In genomic region chr7:44290250-44290616, GRCh38 we compare ENCODE assay signal across 17 cellular contexts. TPM values are rescaled to one million over a fixed set of nuclear protein-coding genes. Genes with fewer than 3 reads are reported as not detected.
DNase-seq lines count a peak whose midpoint lies in the region; ATAC-seq and TF ChIP-seq lines count a peak whose summit lies in the region.
"Had no signal": no experiment of that assay in that cellular context is flagged by ENCODE, and none has a peak within 500 bp of the region (broad histone marks: within the 10 kb centered on the region; RNA-seq: fewer than 3 reads in every experiment).

No MANE protein-coding gene starts in this region.

- no peak for TF ChIP-seq EP300 in ovary (IDR thresholded peaks at IDR 0.05)

- H3K9me3 ChIP-seq in heart right ventricle = no peaks in the 10 kb centered on the region
- H3K9me3 ChIP-seq in ovary = no peaks in the 10 kb centered on the region
- H3K9me3 ChIP-seq: SJCRH30 had no signal

- H3K4me1 ChIP-seq in heart right ventricle (peaks cover 17 to 92% (median 53%) of the 10 kb centered on the region in 9 donors), ovary (ENCODE audit: insufficient read depth) (peaks cover 16% of the 10 kb centered on the region)
- H3K4me1 ChIP-seq: SJCRH30 had no signal

- no peaks in the 10 kb centered on the region for H3K36me3 Mint-ChIP-seq in activated T-cell treated with anti-CD3 and anti-CD28 coated beads, Interleukin-2, amount 50 U/mL, for 24 hours (ENCODE audit: low read depth)
- H3K36me3 Mint-ChIP-seq: neural progenitor cell had no signal

- peak overlapping the region in 9 of 10 donors; percentile 15 to 91 (median 73) for H3K27ac ChIP-seq in heart right ventricle
- H3K27ac ChIP-seq in ovary = peak overlapping the region; percentile 47 to 80
- H3K27ac ChIP-seq: neural progenitor cell, SJCRH30, skin epidermis had no signal

- peaks cover 0 to 9% (median 0%) of the 10 kb centered on the region in 7 donors for H3K27me3 ChIP-seq in heart right ventricle
- no peaks in the 10 kb centered on the region for H3K27me3 ChIP-seq in ovary

- intact Hi-C loops in heart right ventricle (cut with DNase I) (loop anchor here in 2 of 10 donors (5.0 kb wide), 1 partner anchor 33 kb away; no protein-coding TSS in a partner anchor), ovary (cut with DNase I) (no loop called here)

- peaks cover 39% of the 10 kb centered on the region for H3K27me3 Mint-ChIP-seq in activated T-cell treated with anti-CD3 and anti-CD28 coated beads, Interleukin-2, amount 50 U/mL, for 24 hours

- peak; percentile 8 for DNase-seq in activated T-cell treated with anti-CD3 and anti-CD28 coated beads, Interleukin-2, amount 50 U/mL, for 24 hours
- DNase-seq in activated T-cell treated with anti-CD3 and anti-CD28 coated beads, Interleukin-2, amount 50 U/mL, for 1 hour = no peak
- DNase-seq in heart right ventricle = peak in 1 of 2 donors; percentile 8
- peak in 4 of 5 donors; percentile 20 to 51 (median 32) for DNase-seq in ovary
- DNase-seq in activated CD4-positive, CD25-positive, alpha-beta regulatory T cell (lab: John Stamatoyannopoulos, UW) = no peak
- DNase-seq in activated T-cell treated with anti-CD3 and anti-CD28 coated beads, Interleukin-2, amount 50 U/mL, for 48 hours = no peak
- DNase-seq: activated CD4-positive, alpha-beta T cell treated with anti-CD3 and anti-CD28 coated beads, Interleukin-2, amount 50 U/mL, for 48 hours; activated gamma-delta T cell; effector CD8-positive, alpha-beta T cell; Kasumi-1; NCI-H1436 treated with DMSO at 0.1 percent for 48 hours had no signal

- no peak for TF ChIP-seq POLR2A in ovary (IDR thresholded peaks at IDR 0.05)

- no peak overlapping the region for H3K27ac Mint-ChIP-seq in activated T-cell treated with anti-CD3 and anti-CD28 coated beads, Interleukin-2, amount 50 U/mL, for 24 hours
- H3K27ac Mint-ChIP-seq: stimulated activated naive CD8-positive, alpha-beta T cell treated with anti-CD3 and anti-CD28 coated beads, Interleukin-15, amount 100 ng/mL, for 72 hours had no signal

- TF ChIP-seq CTCF in heart right ventricle (IDR thresholded peaks at IDR 0.05) (no peak), ovary (IDR thresholded peaks at IDR 0.05) (no peak)

- 64 to 65% methylated on average over 12 of the region's 12 CpGs for WGBS in heart right ventricle, 2 donors
- WGBS in ovary, 3 donors = 31 to 43% (median 34%) methylated on average over 12 of the region's 12 CpGs

- no peak overlapping the region for H3K4me3 Mint-ChIP-seq in activated T-cell treated with anti-CD3 and anti-CD28 coated beads, Interleukin-2, amount 50 U/mL, for 24 hours
- H3K4me3 Mint-ChIP-seq: stimulated activated naive CD8-positive, alpha-beta T cell treated with anti-CD3 and anti-CD28 coated beads, Interleukin-15, amount 100 ng/mL, for 72 hours had no signal

- no peaks in the 10 kb centered on the region for H3K4me1 Mint-ChIP-seq in activated T-cell treated with anti-CD3 and anti-CD28 coated beads, Interleukin-2, amount 50 U/mL, for 24 hours (ENCODE audit: low read depth)
- H3K4me1 Mint-ChIP-seq: stimulated activated naive CD8-positive, alpha-beta T cell treated with anti-CD3 and anti-CD28 coated beads, Interleukin-15, amount 100 ng/mL, for 72 hours had no signal

- H3K4me3 ChIP-seq in heart right ventricle = no peak overlapping the region
- H3K4me3 ChIP-seq in ovary = no peak overlapping the region
- H3K4me3 ChIP-seq: neural progenitor cell, SJCRH30, skin epidermis had no signal

- no peaks in the 10 kb centered on the region for H3K9me3 Mint-ChIP-seq in activated T-cell treated with anti-CD3 and anti-CD28 coated beads, Interleukin-2, amount 50 U/mL, for 24 hours
- H3K9me3 Mint-ChIP-seq: neural progenitor cell; stimulated activated naive CD8-positive, alpha-beta T cell treated with anti-CD3 and anti-CD28 coated beads, Interleukin-15, amount 100 ng/mL, for 72 hours had no signal

- H3K36me3 ChIP-seq in heart right ventricle (no peaks in the 10 kb centered on the region), ovary (no peaks in the 10 kb centered on the region)
- H3K36me3 ChIP-seq: neural progenitor cell, SJCRH30 had no signal

- no peak for ATAC-seq in heart right ventricle
- ATAC-seq in GM21526 (IDR thresholded peaks at IDR 0.05; ENCODE audit: low FRiP score, unreplicated experiment) = no peak
- no peak for ATAC-seq in GM19035 (IDR thresholded peaks at IDR 0.05; ENCODE audit: unreplicated experiment)
- ATAC-seq: stimulated activated naive CD8-positive, alpha-beta T cell treated with anti-CD3 and anti-CD28 coated beads, Interleukin-15, amount 100 ng/mL, for 72 hours had no signal

RNA-seq across cellular contexts. Expression of gene CAMK2B, which starts 35.2 kb away (rescaled TPM):
- total RNA-seq in heart right ventricle = 100 to 1,000 TPM in 6 of 10 donors, 10 to 100 TPM in 4; 70.6 to 152 (median 126) TPM
- 100 to 1,000 TPM in 1 of 2 donors, 10 to 100 TPM in 1; 30.8 to 107 TPM for polyA plus RNA-seq in heart right ventricle
- total RNA-seq in ovary = 1 to 10 TPM in 1 of 7 donors, under 1 TPM in 4, not detected in 2; 0.24 to 1.4 (median 0.45) TPM
- under 1 TPM; 0.22 to 0.48 TPM for polyA plus RNA-seq in ovary

Comparison
In these comparisons a context has a peak if more than half of its experiments do, and no peak if none do; other contexts are left out.
1. DNase-seq: peak in activated T-cell treated with anti-CD3 and anti-CD28 coated beads, Interleukin-2, amount 50 U/mL, for 24 hours (single experiment) and ovary (4 of 5); none in activated T-cell treated with anti-CD3 and anti-CD28 coated beads, Interleukin-2, amount 50 U/mL, for 1 hour (single experiment), activated CD4-positive, CD25-positive, alpha-beta regulatory T cell (0 of 4) and activated T-cell treated with anti-CD3 and anti-CD28 coated beads, Interleukin-2, amount 50 U/mL, for 48 hours (0 of 2).
2. RNA of gene CAMK2B, which starts 35.2 kb away (total RNA-seq): 70.6 to 152 TPM in heart right ventricle; 0.24 to 1.4 TPM in ovary; every median in the first group is over 10 times any median in the second.